In genomic region chr16:11396241-11397048, GRCh38 we compare ENCODE assay signal across 8 cellular contexts. TPM values are rescaled to one million over a fixed set of nuclear protein-coding genes. Genes with fewer than 3 reads are reported as not detected.
DNase-seq lines count a peak whose midpoint lies in the region; ATAC-seq and TF ChIP-seq lines count a peak whose summit lies in the region.

No MANE protein-coding gene starts in this region.

- no peaks in the 10 kb centered on the region for H3K9me3 Mint-ChIP-seq in naive thymus-derived CD4-positive, alpha-beta T cell

- no peaks in the 10 kb centered on the region for H3F3A ChIP-seq in GM23248 (ENCODE audit: insufficient read depth)

- POLR2A ChIA-PET in naive thymus-derived CD4-positive, alpha-beta T cell (lab: Charles Lee): no interaction called here

- CTCF ChIA-PET in naive thymus-derived CD4-positive, alpha-beta T cell (lab: Charles Lee): interaction anchor here (0.6 to 3.1 kb wide), 17 partner anchors 11 to 685 kb away, joined by 3 to 13 read pairs (median 3); no protein-coding TSS in a partner anchor

- no peaks in the 10 kb centered on the region for H3K4me1 ChIP-seq in BE2C
- no peaks in the 10 kb centered on the region for H3K4me1 ChIP-seq in GM23248 (ENCODE audit: insufficient read depth)
- peaks cover 0 to 3% of the 10 kb centered on the region in 2 donors for H3K4me1 ChIP-seq in naive thymus-derived CD4-positive, alpha-beta T cell (ENCODE audit: control insufficient read depth in 2 of 2, insufficient read depth in 2 of 2, low read length in 2 of 2)

- no peaks in the 10 kb centered on the region for H3K36me3 ChIP-seq in BE2C
- H3K36me3 ChIP-seq in GM23248 (ENCODE audit: low read depth): no peaks in the 10 kb centered on the region
- H3K36me3 ChIP-seq in naive thymus-derived CD4-positive, alpha-beta T cell (ENCODE audit: control insufficient read depth in 2 of 3, insufficient read depth in 3 of 3, low read length in 3 of 3): no peaks in the 10 kb centered on the region

- 34 to 35% methylated on average over 23 to 24 of the region's 24 CpGs for WGBS in GM23248 (ENCODE audit: low coverage in 1 of 2, low lambda C conversion rate in 2 of 2, missing lambda C conversion rate in 2 of 2), 2 experiments

- H3K4me2 ChIP-seq in GM23248 (ENCODE audit: unreplicated experiment): no peak overlapping the region

- ATAC-seq in esophagus mucosa: peak; percentile 69
- ATAC-seq in naive thymus-derived CD4-positive, alpha-beta T cell: peak; percentile 80
- no peak for ATAC-seq in HG03108 (IDR thresholded peaks at IDR 0.05; ENCODE audit: unreplicated experiment)

- no peaks in the 10 kb centered on the region for H3K36me3 Mint-ChIP-seq in naive thymus-derived CD4-positive, alpha-beta T cell

- H3K9me2 ChIP-seq in GM23248 (ENCODE audit: insufficient read depth): no peaks in the 10 kb centered on the region

- intact Hi-C loops in naive thymus-derived CD4-positive, alpha-beta T cell (cut with micrococcal nuclease): loop anchor here in 1 of 2 donors (1.0 to 2.0 kb wide), 3 partner anchors 136 to 672 kb away; no protein-coding TSS in a partner anchor

- H4K20me1 ChIP-seq in GM23248 (ENCODE audit: insufficient read depth): no peaks in the 10 kb centered on the region

- no peak overlapping the region for H3K9ac ChIP-seq in GM23248

- no peak overlapping the region for H3K4me3 ChIP-seq in BE2C (ENCODE audit: low read depth, low read length)
- no peak overlapping the region for H3K4me3 ChIP-seq in GM23248
- no peak overlapping the region for H3K4me3 ChIP-seq in naive thymus-derived CD4-positive, alpha-beta T cell (ENCODE audit: low read length)

- no peak overlapping the region for H3K27ac Mint-ChIP-seq in naive thymus-derived CD4-positive, alpha-beta T cell

- DNase-seq in BE2C: peak; percentile 84
- DNase-seq in GM23248: peak; percentile 81
- DNase-seq in NOMO-1 treated with DMSO at 0.1 percent for 48 hours (lab: John Stamatoyannopoulos, UW; ENCODE audit: unreplicated experiment): peak; percentile 8
- peak; percentile 91 for DNase-seq in activated CD8-positive, alpha-beta memory T cell treated with anti-CD3 and anti-CD28 coated beads, Interleukin-2, amount 50 U/mL, for 48 hours
- DNase-seq in naive thymus-derived CD4-positive, alpha-beta T cell: peak; percentile 32 to 77 (median 58)
- peak; percentile 48 for DNase-seq in stimulated activated CD8-positive, alpha-beta memory T cell treated with anti-CD3 and anti-CD28 coated beads, Interleukin-7, amount 100 ng/mL, for 24 hours (ENCODE audit: low read depth)

- H3K4me1 Mint-ChIP-seq in naive thymus-derived CD4-positive, alpha-beta T cell: peaks cover 0 to 5% (median 2%) of the 10 kb centered on the region in 7 donors

- H3K9me3 ChIP-seq in BE2C: no peaks in the 10 kb centered on the region
- no peaks in the 10 kb centered on the region for H3K9me3 ChIP-seq in GM23248 (ENCODE audit: low read depth)
- no peaks in the 10 kb centered on the region for H3K9me3 ChIP-seq in naive thymus-derived CD4-positive, alpha-beta T cell (ENCODE audit: control insufficient read depth in 2 of 3, low read length in 3 of 3)

- H3K27me3 Mint-ChIP-seq in naive thymus-derived CD4-positive, alpha-beta T cell: no peaks in the 10 kb centered on the region

- peak; percentile 99 for TF ChIP-seq CTCF in BE2C (IDR thresholded peaks at IDR 0.05; ENCODE audit: low read depth, low read length)

- H3K27me3 ChIP-seq in BE2C (no peaks in the 10 kb centered on the region), GM23248 (replicated peaks; ENCODE audit: insufficient read depth) (no peaks in the 10 kb centered on the region)
- H3K27me3 ChIP-seq in naive thymus-derived CD4-positive, alpha-beta T cell (ENCODE audit: control insufficient read depth in 2 of 2, insufficient read depth in 2 of 2, low read length in 2 of 2): no peaks in the 10 kb centered on the region

- H3K4me3 Mint-ChIP-seq in naive thymus-derived CD4-positive, alpha-beta T cell: no peak overlapping the region

- no peak overlapping the region for H3K27ac ChIP-seq in GM23248
- H3K27ac ChIP-seq in naive thymus-derived CD4-positive, alpha-beta T cell (ENCODE audit: low read depth, low read length): no peak overlapping the region

- H3K79me2 ChIP-seq in GM23248 (ENCODE audit: insufficient read depth): no peaks in the 10 kb centered on the region

- in situ Hi-C loops in GM23248 (cut with MboI): loop anchor here (10.0 kb wide), 1 partner anchor 328 kb away; no protein-coding TSS in a partner anchor

- peak overlapping the region; percentile 70 for H2AFZ ChIP-seq in GM23248

RNA-seq across cellular contexts. Expression of gene RMI2, which starts 51.2 kb away (rescaled TPM):
- polyA plus RNA-seq in BE2C (2012; ENCODE audit: insufficient read depth, insufficient read length, low read depth): 4.9 TPM
- 8.5 and 20.6 TPM in 2 replicates for total RNA-seq in GM23248 (2014; rRNA removed; shearing (Covaris generic))
- polyA plus RNA-seq in GM23248 (2016; fragmentation: Nextera tagmentation; extraction: Ambion mirVana): 11.9 and 12.8 TPM in 2 replicates
- 11.0 TPM for total RNA-seq in esophagus mucosa
- total RNA-seq in naive thymus-derived CD4-positive, alpha-beta T cell: 10 to 100 TPM in 1 of 5 experiments, 1 to 10 TPM in 4; 1.8 to 57.0 (median 3.3) TPM
- 10 to 100 TPM in 1 of 2 donors, 1 to 10 TPM in 1; 7.1 to 13.3 TPM for polyA plus RNA-seq in naive thymus-derived CD4-positive, alpha-beta T cell

Comparison
In these comparisons a context has a peak if more than half of its experiments do, and no peak if none do; other contexts are left out.
1. DNase-seq: peak in every context shown above with its lines; median percentile 91 in activated CD8-positive, alpha-beta memory T cell treated with anti-CD3 and anti-CD28 coated beads, Interleukin-2, amount 50 U/mL, for 48 hours; 84 in BE2C; 81 in GM23248; 58 in naive thymus-derived CD4-positive, alpha-beta T cell; 48 in stimulated activated CD8-positive, alpha-beta memory T cell treated with anti-CD3 and anti-CD28 coated beads, Interleukin-7, amount 100 ng/mL, for 24 hours; 8 in NOMO-1 treated with DMSO at 0.1 percent for 48 hours.